In the genomic region with DNA sequence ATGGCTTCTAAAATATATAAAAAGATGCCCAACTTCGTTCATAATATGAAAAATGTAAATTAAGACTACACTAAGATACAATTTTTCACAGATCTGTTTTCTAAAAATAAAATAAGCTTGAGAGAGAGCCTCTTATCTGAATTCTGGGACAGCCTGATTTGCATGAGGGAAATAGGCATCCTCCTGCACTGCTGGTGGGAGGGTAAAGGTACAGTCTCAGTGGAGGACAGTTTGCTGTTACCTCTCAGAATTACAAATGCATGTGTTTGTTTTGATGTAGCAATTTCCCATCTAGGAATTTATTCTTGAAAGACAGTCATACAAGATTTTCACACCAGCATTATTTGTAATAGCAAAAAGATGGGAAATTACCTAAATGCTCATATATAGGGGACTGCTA, we compare ENCODE assay signal across 14 cellular contexts.
DNase-seq lines count a peak whose midpoint lies in the region; ATAC-seq, FAIRE-seq and TF ChIP-seq lines count a peak whose summit lies in the region.
"Had no signal": no experiment of that assay in that cellular context is flagged by ENCODE, and none has a peak within 500 bp of the region (broad histone marks: within the 10 kb centered on the region; RNA-seq: fewer than 3 reads in every experiment).

No MANE protein-coding gene starts in this region.

- H3K4me2 ChIP-seq in A549 (peak overlapping the region; percentile 67), HCT116 (ENCODE audit: low read length) (peak overlapping the region; percentile 58), mesendoderm (ENCODE audit: low read length) (no peak overlapping the region)

- H3K23ac ChIP-seq in mesendoderm (ENCODE audit: low read length), result no peak overlapping the region

- no peak for TF ChIP-seq EP300 in A549 (IDR thresholded peaks at IDR 0.05)
- no peak for TF ChIP-seq EP300 in tibial nerve (IDR thresholded peaks at IDR 0.05)

- no peak for TF ChIP-seq CTCF in A549 (IDR thresholded peaks at IDR 0.05)
- TF ChIP-seq CTCF in HCT116 (IDR thresholded peaks at IDR 0.05 in 2 of 3, conservative IDR thresholded peaks at IDR 0.05 in 1 of 3; ENCODE audit: borderline replicate concordance in 1 of 3, insufficient read depth in 1 of 3, low read depth in 2 of 3, low read length in 2 of 3), result no peak
- no peak for TF ChIP-seq CTCF in bronchial epithelial cell (IDR thresholded peaks at IDR 0.05; ENCODE audit: insufficient read depth, low read length, severe bottlenecking)
- no peak for TF ChIP-seq CTCF in tibial nerve (IDR thresholded peaks at IDR 0.05)

- H3K9me3 ChIP-seq in A549 (no peaks in the 10 kb centered on the region), HCT116 (ENCODE audit: control insufficient read depth in 1 of 2, insufficient read depth in 1 of 2, low read depth in 1 of 2, low read length in 2 of 2) (no peaks in the 10 kb centered on the region), tibial nerve (no peaks in the 10 kb centered on the region)
- H3K9me3 ChIP-seq: pancreas had no signal

- H3K9ac ChIP-seq in HCT116 (ENCODE audit: low read length), result no peak overlapping the region
- H3K9ac ChIP-seq in mesendoderm (ENCODE audit: low read length), result no peak overlapping the region

- H3K79me2 ChIP-seq in HCT116 (ENCODE audit: insufficient read depth, low read length) (peaks cover 44% of the 10 kb centered on the region), mesendoderm (ENCODE audit: control insufficient read depth, insufficient read depth, low read length) (peaks cover 32% of the 10 kb centered on the region)

- RAD21 ChIA-PET in HCT116 (lab: Charles Lee; ENCODE audit: low non-redundant PET in 1 of 2, low total read pairs in 2 of 2, uncharacterized antibody in 2 of 2, unreplicated experiment in 2 of 2), result no interaction called here

- CTCF ChIA-PET in A549 (lab: Yijun Ruan, JAX) (interaction anchor here (1.1 to 1.7 kb wide), 3 partner anchors 9 to 196 kb away, joined by 3 to 4 read pairs (median 4); no protein-coding TSS in a partner anchor), HCT116 (lab: Charles Lee) (no interaction called here)

- H4K20me1 ChIP-seq in HCT116 (ENCODE audit: insufficient read depth), result no peaks in the 10 kb centered on the region

- FAIRE-seq in A549 (lab: Jason Lieb, UNC), result no peak
- no peak for FAIRE-seq in bronchial epithelial cell (lab: Jason Lieb, UNC)

- H3K4me1 ChIP-seq in A549 (peaks cover 82% of the 10 kb centered on the region), HCT116 (ENCODE audit: control insufficient read depth in 1 of 2, insufficient read depth in 2 of 2, low read length in 2 of 2) (peaks cover 31 to 36% of the 10 kb centered on the region in 2 experiments), mesendoderm (ENCODE audit: control insufficient read depth, low read depth, low read length) (peaks cover 2% of the 10 kb centered on the region), tibial nerve (peaks cover 0 to 61% (median 21%) of the 10 kb centered on the region in 4 donors)

- H2AK5ac ChIP-seq in mesendoderm (ENCODE audit: low read length), result no peak overlapping the region

- POLR2A ChIA-PET in A549 (lab: Yijun Ruan, JAX) (interaction anchor here (3.5 kb wide), 1 partner anchor 77 kb away, joined by 50 read pairs; a partner anchor contains a TSS), HCT116 (lab: Charles Lee) (no interaction called here)

- no peak overlapping the region for H3K18ac ChIP-seq in mesendoderm (ENCODE audit: low read length)

- H3K27me3 ChIP-seq in HCT116 (ENCODE audit: insufficient read depth, low read length) (no peaks in the 10 kb centered on the region), bronchial epithelial cell (ENCODE audit: control insufficient read depth, insufficient read depth, low read length) (no peaks in the 10 kb centered on the region), mesendoderm (ENCODE audit: insufficient read depth, low read length, poor library complexity) (no peaks in the 10 kb centered on the region), tibial nerve (no peaks in the 10 kb centered on the region)
- H3K27me3 ChIP-seq: pancreas had no signal

- no peak overlapping the region for H4K5ac ChIP-seq in mesendoderm (ENCODE audit: low read length)

- no peak overlapping the region for H2BK15ac ChIP-seq in mesendoderm (replicated peaks; ENCODE audit: low read depth)

- no peak overlapping the region for H4K8ac ChIP-seq in mesendoderm (ENCODE audit: low read depth, low read length)

- H3K9me2 ChIP-seq in HCT116 (ENCODE audit: insufficient read depth), result no peaks in the 10 kb centered on the region

- H3K79me1 ChIP-seq in mesendoderm (ENCODE audit: low read length), result peaks cover 12% of the 10 kb centered on the region

- no peak overlapping the region for H2BK5ac ChIP-seq in mesendoderm (ENCODE audit: low read length)

- intact Hi-C loops in HCT116 (cut with micrococcal nuclease), result loop anchor here (2.0 to 10.0 kb wide), 2 partner anchors 75 to 353 kb away; a partner anchor contains a TSS

- no peak overlapping the region for H3K4ac ChIP-seq in mesendoderm (ENCODE audit: low read depth, low read length)

- H2BK120ac ChIP-seq in mesendoderm (ENCODE audit: low read depth, low read length), result no peak overlapping the region

- H3K27ac ChIP-seq in A549 (peak overlapping the region; percentile 71 to 83), HCT116 (ENCODE audit: low read depth, low read length) (no peak overlapping the region), mesendoderm (ENCODE audit: low read depth, low read length) (no peak overlapping the region), tibial nerve (peak overlapping the region in 2 of 4 donors; percentile 13 to 65)

- TF ChIP-seq POLR2A in A549 (IDR thresholded peaks at IDR 0.05; ENCODE audit: low read length), result no peak
- TF ChIP-seq POLR2A in HCT116 (IDR thresholded peaks at IDR 0.05; ENCODE audit: borderline replicate concordance, extremely low read depth, insufficient read depth, insufficient read length), result no peak
- TF ChIP-seq POLR2A in tibial nerve (IDR thresholded peaks at IDR 0.05), result no peak

- DNase-seq in A549 (ENCODE audit: low read depth in 1 of 2, low spot score in 1 of 2), result peak in 1 of 2 experiments; percentile 66
- DNase-seq in HCT116 (ENCODE audit: low read depth, low spot score), result no peak
- DNase-seq in bronchial epithelial cell (ENCODE audit: low read depth), result peak; percentile 25
- peak; percentile 49 for DNase-seq in mesendoderm
- no peak for DNase-seq in tibial nerve (ENCODE audit: low spot score in 2 of 2)
- no peak for DNase-seq in NCI-H1694 treated with DMSO at 0.1 percent for 48 hours (lab: John Stamatoyannopoulos, UW)
- DNase-seq in central memory CD4-positive, alpha-beta T cell, result no peak
- DNase-seq in activated CD4-positive, alpha-beta T cell treated with anti-CD3 and anti-CD28 coated beads for 48 hours, result no peak
- DNase-seq: activated CD8-positive, alpha-beta memory T cell treated with anti-CD3 and anti-CD28 coated beads, Interleukin-2, amount 50 U/mL, for 4 hours; effector memory CD4-positive, alpha-beta T cell; NCI-H1417 treated with DMSO at 0.1 percent for 48 hours; pancreas; SHP77 treated with DMSO at 0.1 percent for 48 hours; stimulated activated CD4-positive, alpha-beta T cell treated with anti-CD3 and anti-CD28 coated beads, Interleukin-2, amount 100 ng/mL, for 24 hours had no signal

- no peak overlapping the region for H3K4me3 ChIP-seq in A549
- H3K4me3 ChIP-seq in HCT116 (replicated peaks in 1 of 2; ENCODE audit: low read depth in 1 of 2, low read length in 2 of 2), result no peak overlapping the region
- H3K4me3 ChIP-seq in bronchial epithelial cell (ENCODE audit: low read depth, low read length), result no peak overlapping the region
- no peak overlapping the region for H3K4me3 ChIP-seq in mesendoderm (ENCODE audit: low read length)
- H3K4me3 ChIP-seq in tibial nerve, result no peak overlapping the region
- H3K4me3 ChIP-seq: pancreas had no signal

- H3K36me3 ChIP-seq in HCT116 (ENCODE audit: control insufficient read depth in 1 of 2, insufficient read depth in 2 of 2, low read length in 2 of 2) (no peaks in the 10 kb centered on the region), bronchial epithelial cell (ENCODE audit: control insufficient read depth, insufficient read depth, low read length) (no peaks in the 10 kb centered on the region), mesendoderm (ENCODE audit: control insufficient read depth, insufficient read depth, low read length) (no peaks in the 10 kb centered on the region), tibial nerve (no peaks in the 10 kb centered on the region)
- H3K36me3 ChIP-seq: pancreas had no signal

- ATAC-seq in A549 (peak in 1 of 2 experiments; percentile 44; a peak in 3 of 6 replicates), HCT116 (no peak)

- H3K56ac ChIP-seq in mesendoderm (ENCODE audit: low read length), result no peak overlapping the region

- no peak overlapping the region for H2AFZ ChIP-seq in HCT116 (ENCODE audit: low read depth, low read length, poor library complexity, severe bottlenecking)

- no TSS peak for BruUV-seq in HCT116 (replicated peaks; lab: Mats Ljungman, UMichigan)

- no peak for TF ChIP-seq RAD21 in A549 (conservative IDR thresholded peaks at IDR 0.05 in 1 of 2, IDR thresholded peaks at IDR 0.05 in 1 of 2)
- TF ChIP-seq RAD21 in HCT116 (IDR thresholded peaks at IDR 0.05; ENCODE audit: low read depth), result no peak

- 21% methylated on average over 1 of the region's 1 CpG for WGBS in A549 (ENCODE audit: missing lambda C conversion rate)
- no CpG with 5 or more reads among the region's 1 CpG for WGBS in mesendoderm (ENCODE audit: extremely low coverage, insufficient coverage, low lambda C conversion rate)
- WGBS in tibial nerve, 2 donors, result 32 to 39% methylated on average over 1 of the region's 1 CpG

TF ChIP-seq in A549, 52 proteins besides CTCF, POLR2A, EP300 and RAD21 (continues in another document):
- TF ChIP-seq KDM1A (IDR thresholded peaks at IDR 0.05; ENCODE audit: low read depth), result no peak
- TF ChIP-seq HOXB13 (CRISPR knock-in tag; IDR thresholded peaks at IDR 0.05; ENCODE audit: low read depth), result no peak
- TF ChIP-seq, protein P1, sequence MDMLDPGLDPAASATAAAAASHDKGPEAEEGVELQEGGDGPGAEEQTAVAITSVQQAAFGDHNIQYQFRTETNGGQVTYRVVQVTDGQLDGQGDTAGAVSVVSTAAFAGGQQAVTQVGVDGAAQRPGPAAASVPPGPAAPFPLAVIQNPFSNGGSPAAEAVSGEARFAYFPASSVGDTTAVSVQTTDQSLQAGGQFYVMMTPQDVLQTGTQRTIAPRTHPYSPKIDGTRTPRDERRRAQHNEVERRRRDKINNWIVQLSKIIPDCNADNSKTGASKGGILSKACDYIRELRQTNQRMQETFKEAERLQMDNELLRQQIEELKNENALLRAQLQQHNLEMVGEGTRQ (IDR thresholded peaks at IDR 0.05), result no peak

TF ChIP-seq in HCT116, 20 proteins besides CTCF, POLR2A, EP300 and RAD21:
- TF ChIP-seq YY1 (IDR thresholded peaks at IDR 0.05; ENCODE audit: extremely low read depth, insufficient replicate concordance, low read depth, low read length), result no peak
- TF ChIP-seq JUND (IDR thresholded peaks at IDR 0.05), result no peak
- TF ChIP-seq EGR1 (IDR thresholded peaks at IDR 0.05; ENCODE audit: low read depth), result no peak
- no peak for TF ChIP-seq ZNF274 (IDR thresholded peaks at IDR 0.05; ENCODE audit: low read depth, low read length)

Comparison
In these comparisons a context has a peak if more than half of its experiments do, and no peak if none do; other contexts are left out.
1. DNase-seq: peak in bronchial epithelial cell (single experiment) and mesendoderm (single experiment); none in HCT116 (single experiment), tibial nerve (0 of 2), NCI-H1694 treated with DMSO at 0.1 percent for 48 hours (single experiment), central memory CD4-positive, alpha-beta T cell (single experiment) and activated CD4-positive, alpha-beta T cell treated with anti-CD3 and anti-CD28 coated beads for 48 hours (single experiment).
2. H3K27ac ChIP-seq: peak in A549 (2 of 2); none in HCT116 (single experiment) and mesendoderm (single experiment).